In genomic region chr14:38839743-38840375, GRCh38 we compare ENCODE assay signal across 16 cellular contexts.
DNase-seq lines count a peak whose midpoint lies in the region; FAIRE-seq and TF ChIP-seq lines count a peak whose summit lies in the region.
"Had no signal": no experiment of that assay in that cellular context is flagged by ENCODE, and none has a peak within 500 bp of the region (broad histone marks: within the 10 kb centered on the region; RNA-seq: fewer than 3 reads in every experiment).

No MANE protein-coding gene starts in this region.

- DNase-seq in GM04503 (ENCODE audit: low read depth) (peak; percentile 10), NOMO-1 treated with DMSO at 0.1 percent for 48 hours (lab: John Stamatoyannopoulos, UW; ENCODE audit: unreplicated experiment) (peak; percentile 33), fibroblast of villous mesenchyme (ENCODE audit: low read depth) (peak; percentile 47), pulmonary artery endothelial cell (ENCODE audit: low read depth, low spot score) (peak; percentile 75), H54 (ENCODE audit: insufficient read length, low spot score) (no peak)
- DNase-seq in T-helper 2 cell treated with Interferon-gamma antibody and Interleukin-4, amounts not matched to agents 5 μg/mL and 100 μg/mL, for 36 hours (ENCODE audit: low spot score) = no peak
- DNase-seq in activated T-cell treated with anti-CD3 and anti-CD28 coated beads, Interleukin-2, amount 50 U/mL, for 48 hours = no peak
- DNase-seq: activated CD4-positive, alpha-beta T cell treated with anti-CD3 and anti-CD28 coated beads for 36 hours; caudate nucleus; CD4-positive, alpha-beta T cell; NCI-H2081 treated with DMSO at 0.1 percent for 48 hours; NCI-H774; ovary; T1000 had no signal

- no peaks in the 10 kb centered on the region for H3K36me3 Mint-ChIP-seq in T-helper 2 cell treated with Interferon-gamma antibody and Interleukin-4, amounts not matched to agents 5 μg/mL and 100 μg/mL, for 36 hours (ENCODE audit: low read depth)
- H3K36me3 Mint-ChIP-seq: activated naive CD4-positive, alpha-beta T cell treated with anti-CD3 and anti-CD28 coated beads, Interleukin-2, amount 50 U/mL, for 72 hours had no signal

- no peak for FAIRE-seq in H54 (lab: Jason Lieb, UNC)
- FAIRE-seq: islet of Langerhans had no signal

- H3K27me3 Mint-ChIP-seq in T-helper 2 cell treated with Interferon-gamma antibody and Interleukin-4, amounts not matched to agents 5 μg/mL and 100 μg/mL, for 36 hours (ENCODE audit: low read depth) = no peaks in the 10 kb centered on the region
- H3K27me3 Mint-ChIP-seq: activated CD4-positive, alpha-beta T cell treated with anti-CD3 and anti-CD28 coated beads for 36 hours; CD4-positive, alpha-beta T cell had no signal

- H3K4me3 ChIP-seq in fibroblast of villous mesenchyme (ENCODE audit: low read depth, low read length) = no peak overlapping the region
- H3K4me3 ChIP-seq: ovary had no signal

- no peak overlapping the region for H3K4me3 Mint-ChIP-seq in T-helper 2 cell treated with Interferon-gamma antibody and Interleukin-4, amounts not matched to agents 5 μg/mL and 100 μg/mL, for 36 hours
- H3K4me3 Mint-ChIP-seq: activated CD4-positive, alpha-beta T cell treated with anti-CD3 and anti-CD28 coated beads for 36 hours; CD4-positive, alpha-beta T cell had no signal

- no peak for TF ChIP-seq POLR2A in H54 (IDR thresholded peaks at IDR 0.05; ENCODE audit: low read depth, low read length)

- H3K4me1 Mint-ChIP-seq in T-helper 2 cell treated with Interferon-gamma antibody and Interleukin-4, amounts not matched to agents 5 μg/mL and 100 μg/mL, for 36 hours (ENCODE audit: low read depth) = no peaks in the 10 kb centered on the region
- H3K4me1 Mint-ChIP-seq: activated CD4-positive, alpha-beta T cell treated with anti-CD3 and anti-CD28 coated beads for 36 hours had no signal

- no peaks in the 10 kb centered on the region for H3K9me3 Mint-ChIP-seq in T-helper 2 cell treated with Interferon-gamma antibody and Interleukin-4, amounts not matched to agents 5 μg/mL and 100 μg/mL, for 36 hours
- H3K9me3 Mint-ChIP-seq: activated naive CD4-positive, alpha-beta T cell treated with anti-CD3 and anti-CD28 coated beads, Interleukin-2, amount 50 U/mL, for 72 hours; CD4-positive, alpha-beta T cell had no signal

- no peak for TF ChIP-seq CTCF in fibroblast of villous mesenchyme (IDR thresholded peaks at IDR 0.05; ENCODE audit: insufficient read depth, low read depth, low read length)

- no peak overlapping the region for H3K27ac Mint-ChIP-seq in T-helper 2 cell treated with Interferon-gamma antibody and Interleukin-4, amounts not matched to agents 5 μg/mL and 100 μg/mL, for 36 hours
- H3K27ac Mint-ChIP-seq: activated CD4-positive, alpha-beta T cell treated with anti-CD3 and anti-CD28 coated beads for 36 hours; activated naive CD4-positive, alpha-beta T cell treated with anti-CD3 and anti-CD28 coated beads, Interleukin-2, amount 50 U/mL, for 72 hours; CD4-positive, alpha-beta T cell had no signal

Comparison
In these comparisons a context has a peak if more than half of its experiments do, and no peak if none do; other contexts are left out.
1. DNase-seq: peak in GM04503 (single experiment), NOMO-1 treated with DMSO at 0.1 percent for 48 hours (single experiment), fibroblast of villous mesenchyme (single experiment) and pulmonary artery endothelial cell (single experiment); none in T-helper 2 cell treated with Interferon-gamma antibody and Interleukin-4, amounts not matched to agents 5 μg/mL and 100 μg/mL, for 36 hours (single experiment), H54 (single experiment) and activated T-cell treated with anti-CD3 and anti-CD28 coated beads, Interleukin-2, amount 50 U/mL, for 48 hours (0 of 2).